In genomic region chr10:35640951-35641429, GRCh38 we compare ENCODE assay signal across 8 cellular contexts. TPM values are rescaled to one million over a fixed set of nuclear protein-coding genes. Genes with fewer than 3 reads are reported as not detected.
DNase-seq lines count a peak whose midpoint lies in the region; ATAC-seq lines count a peak whose summit lies in the region.

No MANE protein-coding gene starts in this region.

- H2AK5ac ChIP-seq in mesenchymal stem cell (ENCODE audit: low read length, severe bottlenecking): no peak overlapping the region

- H2BK15ac ChIP-seq in mesenchymal stem cell (ENCODE audit: low read depth, poor library complexity, severe bottlenecking): peak overlapping the region; percentile 12

- H3K23ac ChIP-seq in mesenchymal stem cell (ENCODE audit: low read length in 2 of 2): peak overlapping the region in 1 of 2 experiments; percentile 78

- no peak overlapping the region for H3K27ac Mint-ChIP-seq in activated CD4-positive, alpha-beta T cell treated with anti-CD3 and anti-CD28 coated beads, Interleukin-2, amount 10 ng/mL, durations not matched to agents 7 days and 5 days
- H3K27ac Mint-ChIP-seq in effector memory CD8-positive, alpha-beta T cell: no peak overlapping the region

- peaks cover 25% of the 10 kb centered on the region for H3K4me1 Mint-ChIP-seq in activated CD4-positive, alpha-beta T cell treated with anti-CD3 and anti-CD28 coated beads, Interleukin-2, amount 10 ng/mL, durations not matched to agents 7 days and 5 days
- peaks cover 15 to 26% of the 10 kb centered on the region in 2 donors for H3K4me1 Mint-ChIP-seq in effector memory CD8-positive, alpha-beta T cell (ENCODE audit: low read depth in 2 of 2)

- ATAC-seq in effector memory CD8-positive, alpha-beta T cell (replicated peaks): peak; percentile 40
- peak; percentile 47 for ATAC-seq in stimulated activated naive CD8-positive, alpha-beta T cell treated with anti-CD3 and anti-CD28 coated beads, Interleukin-15, Interleukin-2, amounts not matched to agents 100 U/mL and 50 U/mL, for 24 hours

- no peak overlapping the region for H2AFZ ChIP-seq in mesenchymal stem cell (ENCODE audit: low read depth, low read length)

- H3K4me3 ChIP-seq in HAP-1 (peak overlapping the region; percentile 40), mesenchymal stem cell (ENCODE audit: insufficient read depth in 1 of 2, low read depth in 1 of 2, low read length in 2 of 2) (peak overlapping the region; percentile 82 to 84)

- H3K4ac ChIP-seq in mesenchymal stem cell (ENCODE audit: low read depth in 1 of 2, low read length in 2 of 2): peak overlapping the region; percentile 55 to 70

- peak overlapping the region; percentile 71 for H3K4me3 Mint-ChIP-seq in activated CD4-positive, alpha-beta T cell treated with anti-CD3 and anti-CD28 coated beads, Interleukin-2, amount 10 ng/mL, durations not matched to agents 7 days and 5 days
- peak overlapping the region; percentile 78 to 83 for H3K4me3 Mint-ChIP-seq in effector memory CD8-positive, alpha-beta T cell

- H3K36me3 ChIP-seq in HAP-1 (replicated peaks) (no peaks in the 10 kb centered on the region), mesenchymal stem cell (ENCODE audit: control insufficient read depth in 1 of 2, insufficient read depth in 2 of 2, low read depth in 1 of 2, low read length in 2 of 2) (no peaks in the 10 kb centered on the region)

- no peaks in the 10 kb centered on the region for H3K36me3 Mint-ChIP-seq in activated CD4-positive, alpha-beta T cell treated with anti-CD3 and anti-CD28 coated beads, Interleukin-2, amount 10 ng/mL, durations not matched to agents 7 days and 5 days (ENCODE audit: low read depth)
- H3K36me3 Mint-ChIP-seq in effector memory CD8-positive, alpha-beta T cell (ENCODE audit: insufficient read depth): no peaks in the 10 kb centered on the region

- peak overlapping the region; percentile 37 to 95 for H3K18ac ChIP-seq in mesenchymal stem cell (ENCODE audit: low read depth in 1 of 2, low read length in 2 of 2)

- H3K27me3 ChIP-seq in HAP-1 (ENCODE audit: low read depth) (peaks cover 37% of the 10 kb centered on the region), mesenchymal stem cell (ENCODE audit: control insufficient read depth in 1 of 2, insufficient read depth in 1 of 2, low read length in 2 of 2) (no peaks in the 10 kb centered on the region)

- peak overlapping the region; percentile 100 for H3K4me2 ChIP-seq in mesenchymal stem cell (ENCODE audit: low read length, poor library complexity, severe bottlenecking)

- H2BK5ac ChIP-seq in mesenchymal stem cell (ENCODE audit: low read depth, low read length, poor library complexity, severe bottlenecking): no peak overlapping the region

- in situ Hi-C loops in HAP-1 (cut with MboI; ENCODE audit: low sequenced_read_pairs): no loop called here

- H3K9ac ChIP-seq in mesenchymal stem cell (ENCODE audit: low read length): peak overlapping the region; percentile 61

- no peaks in the 10 kb centered on the region for H3K9me3 ChIP-seq in HAP-1
- no peaks in the 10 kb centered on the region for H3K9me3 ChIP-seq in mesenchymal stem cell (ENCODE audit: control insufficient read depth, low read length)

- POLR2A ChIA-PET in activated CD4-positive, alpha-beta T cell treated with anti-CD3 and anti-CD28 coated beads, Interleukin-2, amount 10 ng/mL, durations not matched to agents 7 days and 5 days (lab: Charles Lee): no interaction called here

- H4K8ac ChIP-seq in mesenchymal stem cell (ENCODE audit: low read length): peak overlapping the region; percentile 77

- H2BK120ac ChIP-seq in mesenchymal stem cell (ENCODE audit: low read depth, low read length): peak overlapping the region; percentile 92

- no peak overlapping the region for H3K27ac ChIP-seq in mesenchymal stem cell (ENCODE audit: low read length, poor library complexity, severe bottlenecking)

- CTCF ChIA-PET in activated CD4-positive, alpha-beta T cell treated with anti-CD3 and anti-CD28 coated beads, Interleukin-2, amount 10 ng/mL, durations not matched to agents 7 days and 5 days (lab: Charles Lee): no interaction called here

- peaks cover 14% of the 10 kb centered on the region for H3K4me1 ChIP-seq in HAP-1
- H3K4me1 ChIP-seq in mesenchymal stem cell (ENCODE audit: control insufficient read depth, insufficient read depth, low read depth, low read length): peaks cover 21% of the 10 kb centered on the region

- H4K91ac ChIP-seq in mesenchymal stem cell (ENCODE audit: low read length): peak overlapping the region; percentile 67

- DNase-seq in NCI-H2196 (lab: John Stamatoyannopoulos, UW; ENCODE audit: unreplicated experiment) (peak; percentile 18), NCI-H2196 treated with DMSO at 0.1 percent for 48 hours (lab: John Stamatoyannopoulos, UW; ENCODE audit: unreplicated experiment) (no peak), HAP-1 (ENCODE audit: low spot score in 2 of 2) (peak; percentile 57 to 74), MV-4-11 (lab: John Stamatoyannopoulos, UW) (peak; percentile 36), mesenchymal stem cell (peak; percentile 87)
- DNase-seq in activated CD4-positive, alpha-beta T cell treated with anti-CD3 and anti-CD28 coated beads, Interleukin-2, amount 10 ng/mL, durations not matched to agents 7 days and 5 days: peak; percentile 52
- DNase-seq in effector memory CD8-positive, alpha-beta T cell: peak in 2 of 3 experiments; percentile 23 to 25
- peak; percentile 49 for DNase-seq in stimulated activated naive CD8-positive, alpha-beta T cell treated with anti-CD3 and anti-CD28 coated beads, Interleukin-15, Interleukin-2, amounts not matched to agents 100 U/mL and 50 U/mL, for 24 hours

- no peaks in the 10 kb centered on the region for H3K9me3 Mint-ChIP-seq in activated CD4-positive, alpha-beta T cell treated with anti-CD3 and anti-CD28 coated beads, Interleukin-2, amount 10 ng/mL, durations not matched to agents 7 days and 5 days
- H3K9me3 Mint-ChIP-seq in effector memory CD8-positive, alpha-beta T cell: no peaks in the 10 kb centered on the region

- H3K79me1 ChIP-seq in mesenchymal stem cell (replicated peaks; ENCODE audit: low read length, poor library complexity, severe bottlenecking): peaks cover 5% of the 10 kb centered on the region

- 1% methylated on average over 43 of the region's 45 CpGs for WGBS in mesenchymal stem cell

- H3K14ac ChIP-seq in mesenchymal stem cell (ENCODE audit: low read length in 2 of 2): peak overlapping the region in 1 of 2 experiments; percentile 90

- peaks cover 75% of the 10 kb centered on the region for H3K27me3 Mint-ChIP-seq in activated CD4-positive, alpha-beta T cell treated with anti-CD3 and anti-CD28 coated beads, Interleukin-2, amount 10 ng/mL, durations not matched to agents 7 days and 5 days
- peaks cover 28 to 36% of the 10 kb centered on the region in 2 donors for H3K27me3 Mint-ChIP-seq in effector memory CD8-positive, alpha-beta T cell

- peak overlapping the region; percentile 0 to 46 for H2BK12ac ChIP-seq in mesenchymal stem cell (ENCODE audit: low read length in 2 of 2)

RNA-seq across cellular contexts. Expression of gene FZD8, which starts 1.1 kb away (rescaled TPM):
- under 1 TPM; 0.15 to 0.22 TPM for total RNA-seq in activated CD4-positive, alpha-beta T cell treated with anti-CD3 and anti-CD28 coated beads, Interleukin-2, amount 10 ng/mL, durations not matched to agents 7 days and 5 days
- 33.9 TPM for polyA plus RNA-seq in mesenchymal stem cell (2013, experiment 1 of 2)
- 34.8 TPM for polyA plus RNA-seq in mesenchymal stem cell (2013, experiment 2 of 2)

RNA-seq across cellular contexts. Expression of gene GJD4, which starts 35.8 kb away (rescaled TPM):
- not detected for total RNA-seq in activated CD4-positive, alpha-beta T cell treated with anti-CD3 and anti-CD28 coated beads, Interleukin-2, amount 10 ng/mL, durations not matched to agents 7 days and 5 days
- polyA plus RNA-seq in mesenchymal stem cell (2013, experiment 1 of 2): 0.03 TPM
- polyA plus RNA-seq in mesenchymal stem cell (2013, experiment 2 of 2): 0.03 TPM
